ENCODE assay signal across 3 cellular contexts in genomic region chr16:6629110-6629509, GRCh38.
"Had no signal": no experiment of that assay in that cellular context is flagged by ENCODE, and none has a peak within 500 bp of the region (broad histone marks: within the 10 kb centered on the region; RNA-seq: fewer than 3 reads in every experiment).

No MANE protein-coding gene starts in this region.

- H3K4me3 ChIP-seq: K562 had no signal

- DNase-seq: IMR-90 had no signal

- H3K27ac ChIP-seq: HL-60 had no signal
